Comparison of ENCODE assay signal across 16 cellular contexts in the genomic region with DNA sequence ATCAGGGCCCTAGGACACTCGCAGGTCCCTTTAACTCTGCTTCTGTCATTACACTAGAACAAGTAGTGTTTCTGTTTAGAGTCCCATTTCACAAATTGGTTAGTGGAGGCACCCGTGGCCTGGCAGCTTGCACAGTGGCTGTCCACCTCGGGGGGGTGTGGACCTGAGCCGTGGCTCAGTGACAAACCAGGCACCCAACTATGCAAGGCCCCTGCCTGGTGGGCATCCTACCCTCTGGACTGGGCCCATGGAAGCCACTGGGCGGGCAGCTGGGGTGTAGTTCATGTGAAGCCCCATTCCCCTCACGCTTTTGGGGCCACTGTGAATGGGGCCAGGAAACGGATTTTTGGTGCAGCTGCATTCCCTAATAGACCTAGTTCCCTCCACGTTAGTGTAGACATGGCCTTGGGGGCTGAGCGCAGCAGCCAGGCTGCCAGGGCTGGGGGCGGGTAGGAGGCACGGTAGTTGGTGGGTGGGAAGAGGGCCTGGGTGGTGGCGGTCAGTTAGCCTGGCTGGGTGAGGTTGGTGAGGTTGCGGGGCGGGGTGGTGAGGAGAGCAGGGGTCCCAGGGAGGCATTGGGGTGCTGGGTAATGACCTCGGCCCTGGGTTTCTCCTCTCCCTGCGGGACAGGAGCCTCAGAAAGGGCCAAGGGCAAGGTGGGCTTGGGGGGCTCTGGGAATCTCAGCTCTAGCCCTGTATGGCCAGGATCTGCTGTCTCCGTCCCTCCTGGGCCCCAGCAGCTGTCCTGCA.
"Had no signal": no experiment of that assay in that cellular context is flagged by ENCODE, and none has a peak within 500 bp of the region (broad histone marks: within the 10 kb centered on the region; RNA-seq: fewer than 3 reads in every experiment).

No MANE protein-coding gene starts in this region.

- ATAC-seq: activated CD8-positive, alpha-beta memory T cell treated with anti-CD3 and anti-CD28 coated beads, Interleukin-2, amount 10 ng/mL, durations not matched to agents 7 days and 5 days; effector memory CD8-positive, alpha-beta T cell; stimulated activated memory B cell treated with anti-CD40 and anti-IgM and Interleukin-4, amounts not matched to agents 10 μg/mL and 1 μg/mL and 100 μg/mL, for 72 hours had no signal

- H3K27ac Mint-ChIP-seq: activated CD8-positive, alpha-beta memory T cell treated with anti-CD3 and anti-CD28 coated beads, Interleukin-2, amount 10 ng/mL, durations not matched to agents 7 days and 5 days; activated naive CD4-positive, alpha-beta T cell treated with anti-CD3 and anti-CD28 coated beads, Interleukin-2, amount 50 U/mL, for 24 hours; activated T-cell treated with anti-CD3 and anti-CD28 coated beads, Interleukin-2, amount 50 U/mL, for 24 hours; effector memory CD8-positive, alpha-beta T cell; stimulated activated memory B cell treated with anti-CD40 and anti-IgM and Interleukin-4, amounts not matched to agents 10 μg/mL and 1 μg/mL and 100 μg/mL, for 72 hours; T-helper 1 cell treated with Interleukin-12 subunit alpha and Interleukin-12 subunit beta and Interleukin-4 antibody, amounts not matched to agents 30 μg/mL and 1 μg/mL, for 36 hours had no signal

- H3K9me3 Mint-ChIP-seq: activated naive CD4-positive, alpha-beta T cell treated with anti-CD3 and anti-CD28 coated beads, Interleukin-2, amount 50 U/mL, for 24 hours; effector memory CD8-positive, alpha-beta T cell; stimulated activated memory B cell treated with anti-CD40 and anti-IgM and Interleukin-4, amounts not matched to agents 10 μg/mL and 1 μg/mL and 100 μg/mL, for 72 hours had no signal

- H3K4me3 Mint-ChIP-seq: activated CD8-positive, alpha-beta memory T cell treated with anti-CD3 and anti-CD28 coated beads, Interleukin-2, amount 10 ng/mL, durations not matched to agents 7 days and 5 days; activated naive CD4-positive, alpha-beta T cell treated with anti-CD3 and anti-CD28 coated beads, Interleukin-2, amount 50 U/mL, for 24 hours; activated T-cell treated with anti-CD3 and anti-CD28 coated beads, Interleukin-2, amount 50 U/mL, for 24 hours; effector memory CD8-positive, alpha-beta T cell; stimulated activated memory B cell treated with anti-CD40 and anti-IgM and Interleukin-4, amounts not matched to agents 10 μg/mL and 1 μg/mL and 100 μg/mL, for 72 hours; T-helper 1 cell treated with Interleukin-12 subunit alpha and Interleukin-12 subunit beta and Interleukin-4 antibody, amounts not matched to agents 30 μg/mL and 1 μg/mL, for 36 hours had no signal

- DNase-seq: activated CD4-positive, alpha-beta T cell treated with anti-CD3 and anti-CD28 coated beads, Interleukin-2, amount 50 U/mL, for 48 hours; activated CD8-positive, alpha-beta memory T cell treated with anti-CD3 and anti-CD28 coated beads, Interleukin-2, amount 10 ng/mL, durations not matched to agents 7 days and 5 days; activated effector memory CD4-positive, alpha-beta T cell treated with Interleukin-2 at 50 U/mL for 16 hours; activated T-cell treated with anti-CD3 and anti-CD28 coated beads, Interleukin-2, amount 50 U/mL, for 24 hours; central memory CD4-positive, alpha-beta T cell; effector memory CD8-positive, alpha-beta T cell; erythroblast; hippocampal formation; naive B cell; substantia nigra; trophoblast cell had no signal

- H3K4me3 ChIP-seq: lung, smooth muscle cell had no signal

- H3K27me3 Mint-ChIP-seq: activated naive CD4-positive, alpha-beta T cell treated with anti-CD3 and anti-CD28 coated beads, Interleukin-2, amount 50 U/mL, for 24 hours; activated T-cell treated with anti-CD3 and anti-CD28 coated beads, Interleukin-2, amount 50 U/mL, for 24 hours; effector memory CD8-positive, alpha-beta T cell; naive B cell had no signal

- H3K4me1 Mint-ChIP-seq: activated CD8-positive, alpha-beta memory T cell treated with anti-CD3 and anti-CD28 coated beads, Interleukin-2, amount 10 ng/mL, durations not matched to agents 7 days and 5 days; stimulated activated memory B cell treated with anti-CD40 and anti-IgM and Interleukin-4, amounts not matched to agents 10 μg/mL and 1 μg/mL and 100 μg/mL, for 72 hours had no signal
